ENCODE assay signal across 7 cellular contexts in genomic region chr7:76292911-76293310, GRCh38. TPM values are rescaled to one million over a fixed set of nuclear protein-coding genes. Genes with fewer than 3 reads are reported as not detected.
DNase-seq lines count a peak whose midpoint lies in the region; ATAC-seq, FAIRE-seq and TF ChIP-seq lines count a peak whose summit lies in the region.
"Not testable (repeated sequence)": the region's sequence is repeated elsewhere in the genome, so short reads cannot be mapped to it uniquely, and the experiment has no call there.

No MANE protein-coding gene starts in this region.

- not testable (repeated sequence) for H4K5ac ChIP-seq in IMR-90 (ENCODE audit: low read depth, low read length)

- H3K27ac ChIP-seq in IMR-90 (ENCODE audit: insufficient read depth, low read length): peak overlapping the region; percentile 97; the same call in 1 of the 2 replicates
- not testable (repeated sequence) for H3K27ac ChIP-seq in astrocyte (ENCODE audit: low read depth, low read length)
- H3K27ac ChIP-seq in endothelial cell of umbilical vein (ENCODE audit: insufficient read depth, low read depth, low read length): peak overlapping the region; percentile 94
- H3K27ac ChIP-seq in hepatocyte: peak overlapping the region; percentile 90
- H3K27ac ChIP-seq in muscle layer of duodenum (ENCODE audit: low read length): peak overlapping the region; percentile 90
- H3K27ac ChIP-seq in skin epidermis: peak overlapping the region in 20 of 21 experiments; percentile 15 to 97 (median 89)
- peak overlapping the region; percentile 87 to 100 (median 100) for H3K27ac ChIP-seq in thyroid gland

- H3K56ac ChIP-seq in IMR-90 (ENCODE audit: extremely low read depth, insufficient read depth, low read length): not testable (repeated sequence)

- H3K36me3 ChIP-seq in IMR-90 (ENCODE audit: control insufficient read depth, insufficient read depth, low read length); astrocyte (ENCODE audit: insufficient read depth, low read length); endothelial cell of umbilical vein (ENCODE audit: control insufficient read depth in 2 of 2, extremely low read depth in 1 of 2, insufficient read depth in 2 of 2, low read length in 2 of 2); hepatocyte (replicated peaks; ENCODE audit: insufficient read depth, low read depth); muscle layer of duodenum (ENCODE audit: control insufficient read depth in 1 of 2, insufficient read depth in 2 of 2, low read length in 2 of 2); thyroid gland: not testable (repeated sequence)

- H3K27me3 ChIP-seq in IMR-90 (ENCODE audit: control insufficient read depth, insufficient read depth, low read length); astrocyte (ENCODE audit: insufficient read depth, low read length); endothelial cell of umbilical vein (ENCODE audit: control insufficient read depth in 2 of 2, insufficient read depth in 2 of 2, low read length in 2 of 2); hepatocyte; muscle layer of duodenum (ENCODE audit: low read depth, low read length); thyroid gland: not testable (repeated sequence)

- TF ChIP-seq CTCF in IMR-90 (conservative IDR thresholded peaks at IDR 0.05; ENCODE audit: low read depth, low read length); astrocyte (IDR thresholded peaks at IDR 0.05; ENCODE audit: insufficient read depth, low read depth, low read length); endothelial cell of umbilical vein (IDR thresholded peaks at IDR 0.05; ENCODE audit: extremely low read depth in 1 of 2, insufficient read depth in 1 of 2, low read depth in 1 of 2, low read length in 2 of 2); hepatocyte (IDR thresholded peaks at IDR 0.05; ENCODE audit: poor library complexity); thyroid gland (IDR thresholded peaks at IDR 0.05): not testable (repeated sequence)

- H3K27me3 Mint-ChIP-seq in astrocyte (ENCODE audit: low read depth, unreplicated experiment): not testable (repeated sequence)

- not testable (repeated sequence) for H3K9me3 ChIP-seq in IMR-90 (ENCODE audit: control insufficient read depth, insufficient read depth, low read length); astrocyte (ENCODE audit: insufficient read depth, low read depth, low read length); endothelial cell of umbilical vein (replicated peaks; ENCODE audit: control insufficient read depth, insufficient read depth, low read length); hepatocyte (ENCODE audit: low read depth); muscle layer of duodenum (ENCODE audit: control insufficient read depth in 1 of 2, low read length in 2 of 2); thyroid gland

- H4K91ac ChIP-seq in IMR-90 (ENCODE audit: insufficient read depth, low read depth, low read length): peak overlapping the region; percentile 90

- H2BK15ac ChIP-seq in IMR-90 (ENCODE audit: low read depth, low read length): peak overlapping the region; percentile 99; the same call in 2 of the 3 replicates

- not testable (repeated sequence) for TF ChIP-seq RAD21 in IMR-90 (IDR thresholded peaks at IDR 0.05; ENCODE audit: low read length)

- intact Hi-C loops in IMR-90 (cut with micrococcal nuclease): not testable (repeated sequence)
- intact Hi-C loops in endothelial cell of umbilical vein (cut with micrococcal nuclease) (loop anchor here (1.0 to 10.0 kb wide), 2 partner anchors 66 to 208 kb away; no protein-coding TSS in a partner anchor), thyroid gland (cut with DNase I) (loop anchor here (2.0 kb wide), 1 partner anchor 20 kb away; no protein-coding TSS in a partner anchor)

- H3K4me1 ChIP-seq in IMR-90 (ENCODE audit: control insufficient read depth, insufficient read depth, low read length) (peaks cover 32% of the 10 kb centered on the region), astrocyte (ENCODE audit: insufficient read depth, low read length) (peaks cover 40% of the 10 kb centered on the region), endothelial cell of umbilical vein (ENCODE audit: control insufficient read depth, extremely low read depth, insufficient read depth, low read length) (peaks cover 27% of the 10 kb centered on the region), hepatocyte (ENCODE audit: insufficient read depth) (peaks cover 17% of the 10 kb centered on the region), muscle layer of duodenum (ENCODE audit: control insufficient read depth in 1 of 2, insufficient read depth in 2 of 2, low read length in 2 of 2) (peaks cover 4 to 41% of the 10 kb centered on the region in 2 donors), thyroid gland (peaks cover 39 to 64% of the 10 kb centered on the region in 2 donors)

- H3K9me1 ChIP-seq in IMR-90 (ENCODE audit: insufficient read depth, low read length): peaks cover 23% of the 10 kb centered on the region
- H3K9me1 ChIP-seq in endothelial cell of umbilical vein (replicated peaks; ENCODE audit: control insufficient read depth, extremely low read depth, insufficient read depth, low read length): not testable (repeated sequence)

- peak overlapping the region; percentile 97 for H3K4ac ChIP-seq in IMR-90 (ENCODE audit: low read depth, low read length)

- not testable (repeated sequence) for H3K4me3 Mint-ChIP-seq in astrocyte (ENCODE audit: unreplicated experiment)

- H3K18ac ChIP-seq in IMR-90 (ENCODE audit: low read depth, low read length): not testable (repeated sequence)

- H3K4me2 ChIP-seq in IMR-90 (ENCODE audit: low read depth, low read length); astrocyte (ENCODE audit: low read length); endothelial cell of umbilical vein (ENCODE audit: insufficient read depth, low read length); hepatocyte: not testable (repeated sequence)

- not testable (repeated sequence) for H3K4me3 ChIP-seq in IMR-90 (ENCODE audit: insufficient read depth, low read depth, low read length); astrocyte (ENCODE audit: insufficient read depth, low read depth, low read length); endothelial cell of umbilical vein (replicated peaks in 1 of 3; ENCODE audit: insufficient read depth in 1 of 3, low read depth in 1 of 3, low read length in 3 of 3); hepatocyte; skin epidermis; thyroid gland (replicated peaks in 1 of 3)
- H3K4me3 ChIP-seq in muscle layer of duodenum (ENCODE audit: low read depth in 1 of 2, low read length in 2 of 2): peak overlapping the region in 1 of 2 donors; percentile 52

- not testable (repeated sequence) for H4K20me1 ChIP-seq in IMR-90 (ENCODE audit: insufficient read depth, low read length); astrocyte (ENCODE audit: insufficient read depth, low read length); endothelial cell of umbilical vein (replicated peaks; ENCODE audit: control insufficient read depth, extremely low read depth, insufficient read depth, low read length); hepatocyte (ENCODE audit: insufficient read depth, poor library complexity, severe bottlenecking)

- H3K9me3 Mint-ChIP-seq in astrocyte (ENCODE audit: unreplicated experiment): not testable (repeated sequence)

- not testable (repeated sequence) for DNase-seq in IMR-90; astrocyte (ENCODE audit: low read depth); endothelial cell of umbilical vein (ENCODE audit: low read depth, low spot score); hepatocyte (ENCODE audit: low spot score); thyroid gland

- in situ Hi-C loops in IMR-90 (cut with MboI; ENCODE audit: low sequenced_read_pairs): not testable (repeated sequence)

- H2AK5ac ChIP-seq in IMR-90 (ENCODE audit: low read depth, low read length): not testable (repeated sequence)

- dilution Hi-C loops in IMR-90 (cut with HindIII; ENCODE audit: low sequenced_read_pairs, unreplicated experiment); endothelial cell of umbilical vein (cut with MboI; ENCODE audit: extremely low pct_ligation_motif_present, low sequenced_read_pairs): not testable (repeated sequence)

- peak overlapping the region; percentile 96 for H2BK5ac ChIP-seq in IMR-90 (ENCODE audit: low read depth, low read length, poor library complexity, severe bottlenecking)

- not testable (repeated sequence) for H3K9me2 ChIP-seq in hepatocyte (replicated peaks; ENCODE audit: insufficient read depth)

- peak overlapping the region; percentile 16 for H3K27ac Mint-ChIP-seq in astrocyte (ENCODE audit: unreplicated experiment)

- whole genome bisulfite sequencing in IMR-90 (ENCODE audit: extremely low coverage in 2 of 2, insufficient read length in 1 of 2), 2 experiments: 73% methylated on average over 3 of the region's 5 CpGs; no CpG with 5 or more reads in 1 of the 2 experiments
- WGBS in hepatocyte (ENCODE audit: low lambda C conversion rate, missing lambda C conversion rate): 89% methylated on average over 5 of the region's 5 CpGs
- WGBS in thyroid gland, 2 donors: 85% methylated on average over 5 of the region's 5 CpGs

- POLR2A ChIA-PET in IMR-90 (lab: Charles Lee; ENCODE audit: unreplicated experiment) (interaction anchor here (0.6 to 1.3 kb wide), 2 partner anchors 30 to 66 kb away, joined by 3 to 19 read pairs; partner anchors contain the start of gene YWHAG), endothelial cell of umbilical vein (lab: Charles Lee) (interaction anchor here (0.6 to 2.2 kb wide), 5 partner anchors 10 to 66 kb away, joined by 3 to 55 read pairs (median 6); partner anchors contain the start of genes HSPB1 and YWHAG)

- H2BK120ac ChIP-seq in IMR-90 (ENCODE audit: low read depth, low read length): peak overlapping the region; percentile 92; the same call in 1 of the 2 replicates

- not testable (repeated sequence) for FAIRE-seq in astrocyte (lab: Jason Lieb, UNC); endothelial cell of umbilical vein (lab: Jason Lieb, UNC)

- H4K8ac ChIP-seq in IMR-90 (ENCODE audit: low read depth in 2 of 2, low read length in 2 of 2): peak overlapping the region in 1 of 2 experiments; percentile 92; a peak in 1 of 4 replicates

- peak overlapping the region; percentile 70; the same call in 1 of the 2 replicates for H2BK20ac ChIP-seq in IMR-90 (ENCODE audit: low read depth, low read length)

- H3K79me1 ChIP-seq in IMR-90 (ENCODE audit: low read depth in 1 of 2, low read length in 2 of 2): peaks cover 0 to 26% of the 10 kb centered on the region in 2 experiments; a peak in 2 of 4 replicates

- CTCF ChIA-PET in IMR-90 (lab: Yijun Ruan, JAX) (interaction anchor here (0.9 kb wide), 1 partner anchor 21 kb away, joined by 8 read pairs; no protein-coding TSS in a partner anchor), endothelial cell of umbilical vein (lab: Charles Lee) (interaction anchor here (0.6 to 2.9 kb wide), 4 partner anchors 10 to 226 kb away, joined by 4 to 132 read pairs (median 31); partner anchors contain the start of gene HSPB1)

- not testable (repeated sequence) for H3K36me3 Mint-ChIP-seq in astrocyte (ENCODE audit: low read depth, unreplicated experiment)

- H3K79me2 ChIP-seq in astrocyte (ENCODE audit: insufficient read depth, low read length); endothelial cell of umbilical vein (ENCODE audit: control insufficient read depth, insufficient read depth, low read length); hepatocyte: not testable (repeated sequence)

- TF ChIP-seq POLR2A in IMR-90 (IDR thresholded peaks at IDR 0.05; ENCODE audit: low read depth, low read length); endothelial cell of umbilical vein (IDR thresholded peaks at IDR 0.05; ENCODE audit: low read depth, low read length); thyroid gland (IDR thresholded peaks at IDR 0.05): not testable (repeated sequence)

- H3K14ac ChIP-seq in IMR-90 (replicated peaks; ENCODE audit: low read depth, low read length): not testable (repeated sequence)

- peak overlapping the region; percentile 0 for H2AK9ac ChIP-seq in IMR-90 (replicated peaks; ENCODE audit: low read depth, low read length, poor library complexity)

- peaks cover 38% of the 10 kb centered on the region for H3K4me1 Mint-ChIP-seq in astrocyte (ENCODE audit: low read depth, unreplicated experiment)

- not testable (repeated sequence) for H3K23ac ChIP-seq in IMR-90 (ENCODE audit: low read depth, low read length)

- BruUV-seq in IMR-90 (replicated peaks; lab: Mats Ljungman, UMichigan); endothelial cell of umbilical vein (replicated peaks; lab: Mats Ljungman, UMichigan): not testable (repeated sequence)

- not testable (repeated sequence) for H3K9ac ChIP-seq in IMR-90 (ENCODE audit: low read depth, low read length); astrocyte (ENCODE audit: low read length); endothelial cell of umbilical vein (replicated peaks; ENCODE audit: extremely low read depth, insufficient read depth, low read length)

- not testable (repeated sequence) for H2AFZ ChIP-seq in IMR-90 (replicated peaks; ENCODE audit: low read length, poor library complexity); astrocyte (ENCODE audit: low read depth, low read length); endothelial cell of umbilical vein (ENCODE audit: low read depth, low read length); hepatocyte

- not testable (repeated sequence) for ATAC-seq in IMR-90 (ENCODE audit: low read depth)

RNA-seq across cellular contexts. Expression of gene HSPB1, which starts 9.6 kb away (rescaled TPM):
- total RNA-seq in IMR-90 (2012; rRNA removed) (33.2 and 48.6 TPM in 2 replicates), astrocyte (933 and 1,069 TPM in 2 replicates), endothelial cell of umbilical vein (1,711 and 1,748 TPM in 2 replicates), hepatocyte (186 and 205 TPM in 2 replicates), thyroid gland (100 to 1,000 TPM; 388 to 879 (median 551) TPM)
- polyA plus RNA-seq in IMR-90 (2012; rRNA removed) (1,363 and 1,841 TPM in 2 replicates), endothelial cell of umbilical vein (3,130 and 5,305 TPM in 2 replicates), hepatocyte (1,525 and 1,553 TPM in 2 replicates)
- polyA plus RNA-seq in IMR-90 (2012; cell fraction: cytosol; rRNA removed): 2,238 and 2,632 TPM in 2 replicates
- polyA plus RNA-seq in IMR-90 (2012; cell fraction: nucleus; rRNA removed; ENCODE audit: low replicate concordance): 412 and 1,178 TPM in 2 replicates
- polyA plus RNA-seq in endothelial cell of umbilical vein (2011; cell fraction: cytosol; rRNA removed): 1,445 and 1,938 TPM in 2 replicates
- 390 and 520 TPM in 2 replicates for polyA plus RNA-seq in endothelial cell of umbilical vein (2011; cell fraction: nucleus; rRNA removed)
- polyA plus RNA-seq in endothelial cell of umbilical vein (2012): 685 and 1,218 TPM in 2 replicates
- polyA minus RNA-seq in endothelial cell of umbilical vein: 292 and 359 TPM in 2 replicates
- 138 TPM for polyA minus RNA-seq in endothelial cell of umbilical vein (2011; cell fraction: cytosol; rRNA and poly(A)+ RNA removed)
- polyA minus RNA-seq in endothelial cell of umbilical vein (2011; cell fraction: nucleus; rRNA and poly(A)+ RNA removed): 63.3 and 204 TPM in 2 replicates
